8 cellular contexts compared by ENCODE assay signal in the genomic region with DNA sequence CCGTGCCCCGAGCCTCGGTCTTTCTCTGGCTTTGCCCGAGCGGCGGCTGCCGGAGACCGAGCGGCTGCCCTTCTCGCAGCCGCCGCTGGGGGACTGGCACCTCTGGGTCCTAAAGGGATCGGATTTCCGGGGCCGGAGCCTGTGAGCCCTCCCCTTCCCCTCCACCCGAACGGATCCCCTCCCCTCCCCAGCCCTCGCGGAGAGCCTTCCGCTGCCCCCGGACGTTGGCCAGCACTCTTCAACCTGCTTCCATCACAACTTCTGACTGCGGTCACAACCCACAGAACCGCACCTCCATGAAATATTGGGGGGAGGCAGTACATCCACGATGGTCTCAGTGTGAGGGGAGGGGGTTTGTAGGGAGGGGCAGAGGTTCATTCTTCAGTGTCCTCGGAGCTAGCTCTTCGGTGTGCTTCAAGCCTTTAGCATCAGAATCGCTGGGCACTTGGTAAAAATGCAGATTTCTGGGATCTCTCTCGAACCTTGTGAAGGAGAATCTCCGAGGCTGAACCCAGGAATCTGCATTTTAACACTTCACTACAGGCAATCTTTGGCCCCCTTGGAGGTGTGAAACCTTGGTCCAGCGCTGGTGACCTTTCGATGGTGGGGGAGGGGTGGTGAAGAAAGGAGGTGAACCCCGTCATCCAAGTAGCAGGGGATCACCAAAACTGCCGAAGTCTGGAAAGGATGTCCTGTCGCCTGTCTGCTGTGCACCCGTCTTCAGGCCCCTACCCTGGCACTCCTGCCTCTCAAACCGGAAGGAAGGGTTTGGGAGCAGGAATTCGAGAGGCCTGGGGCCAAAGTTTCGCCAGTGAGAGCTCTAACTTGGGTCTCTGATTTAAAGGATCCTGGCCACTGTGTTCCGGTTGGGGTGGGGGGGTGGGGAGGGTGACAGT. TPM values are rescaled to one million over a fixed set of nuclear protein-coding genes. Genes with fewer than 3 reads are reported as not detected.
DNase-seq lines count a peak whose midpoint lies in the region; ATAC-seq and TF ChIP-seq lines count a peak whose summit lies in the region.

No MANE protein-coding gene starts in this region.

- H3K9ac ChIP-seq in OCI-LY1 (ENCODE audit: low read length), result peak overlapping the region; percentile 93

- peak; percentile 41 for ATAC-seq in GM19328 (IDR thresholded peaks at IDR 0.05; ENCODE audit: unreplicated experiment)

- H4K20me1 ChIP-seq in OCI-LY1 (ENCODE audit: insufficient read depth, low read length), result no peaks in the 10 kb centered on the region

- H3K27me3 ChIP-seq in OCI-LY1 (ENCODE audit: insufficient read depth, low read length), result no peaks in the 10 kb centered on the region

- no peaks in the 10 kb centered on the region; the same call in 1 of the 2 replicates for H3F3A ChIP-seq in OCI-LY1 (ENCODE audit: insufficient read depth, low read length)

- peaks cover 35% of the 10 kb centered on the region for H3K4me1 ChIP-seq in OCI-LY1 (ENCODE audit: insufficient read depth, low read length, severe bottlenecking)

- no peaks in the 10 kb centered on the region for H3K36me3 ChIP-seq in OCI-LY1 (ENCODE audit: insufficient read depth, low read length)

- H3K27ac ChIP-seq in C4-2B, result peak overlapping the region; percentile 81
- H3K27ac ChIP-seq in OCI-LY1 (ENCODE audit: low read depth, low read length, poor library complexity, severe bottlenecking), result peak overlapping the region; percentile 58

- TF ChIP-seq CTCF in C4-2B (conservative IDR thresholded peaks at IDR 0.05) (peak; percentile 68), OCI-LY1 (IDR thresholded peaks at IDR 0.05; ENCODE audit: low read length) (peak; percentile 29; the same call in 1 of the 2 replicates), epithelial cell of proximal tubule (conservative IDR thresholded peaks at IDR 0.05; ENCODE audit: low read depth, low read length) (peak; percentile 55)

- H3K9me2 ChIP-seq in OCI-LY1 (ENCODE audit: low read depth, low read length), result no peaks in the 10 kb centered on the region

- H3K4me3 ChIP-seq in OCI-LY1 (ENCODE audit: low read depth, low read length, poor library complexity, severe bottlenecking), result peak overlapping the region; percentile 80
- H3K4me3 ChIP-seq in epithelial cell of proximal tubule (ENCODE audit: low read depth, low read length), result peak overlapping the region; percentile 82

- no peak overlapping the region for H2AFZ ChIP-seq in OCI-LY1 (ENCODE audit: low read length)

- DNase-seq in HUDEP-2 (lab: John Stamatoyannopoulos, UW; ENCODE audit: unreplicated experiment in 76 of 76) (peak in 71 of 76 experiments; percentile 38 to 89 (median 73)), activated T-cell treated with anti-CD3 and anti-CD28 coated beads for 48 hours (ENCODE audit: low read depth) (peak; percentile 87), epithelial cell of proximal tubule (ENCODE audit: low read depth) (no peak), mucosa of gallbladder (ENCODE audit: low spot score) (peak; percentile 91)
- DNase-seq in stimulated activated CD8-positive, alpha-beta memory T cell treated with anti-CD3 and anti-CD28 coated beads, Interleukin-4, amount 100 ng/mL, for 1 hour (ENCODE audit: low read depth in 2 of 2, low spot score in 1 of 2), result peak; percentile 66 to 74

- H3K9me3 ChIP-seq in OCI-LY1 (ENCODE audit: low read length), result no peaks in the 10 kb centered on the region

- H3K79me2 ChIP-seq in OCI-LY1 (ENCODE audit: insufficient read depth, low read length), result no peaks in the 10 kb centered on the region

- peak overlapping the region; percentile 97 for H3K4me2 ChIP-seq in OCI-LY1 (ENCODE audit: low read length)

RNA-seq across cellular contexts. Expression of a gene that starts 0.8 kb away (rescaled TPM):
- 32.9 and 33.8 TPM in 2 replicates for total RNA-seq in epithelial cell of proximal tubule
- 61.5 TPM for total RNA-seq in mucosa of gallbladder

RNA-seq across cellular contexts. Expression of a gene that starts 14.5 kb away (rescaled TPM):
- total RNA-seq in epithelial cell of proximal tubule, result 0.69 TPM in 1 of 2 replicates, not detected in the other
- 23.5 TPM for total RNA-seq in mucosa of gallbladder

RNA-seq across cellular contexts. Expression of a gene that starts 21.3 kb away (rescaled TPM):
- total RNA-seq in epithelial cell of proximal tubule, result 2.9 and 11.5 TPM in 2 replicates
- total RNA-seq in mucosa of gallbladder, result 8.8 TPM

RNA-seq across cellular contexts. Expression of a gene that starts 50.1 kb away (rescaled TPM):
- 13.9 and 105 TPM in 2 replicates for total RNA-seq in epithelial cell of proximal tubule
- total RNA-seq in mucosa of gallbladder, result 421 TPM

RNA-seq across cellular contexts. Expression of a gene that starts 56.1 kb away (rescaled TPM):
- 6.1 and 17.5 TPM in 2 replicates for total RNA-seq in epithelial cell of proximal tubule
- 64.7 TPM for total RNA-seq in mucosa of gallbladder

Comparison
In these comparisons a context has a peak if more than half of its experiments do, and no peak if none do; other contexts are left out.
1. RNA of a gene that starts 14.5 kb away (total RNA-seq): 23.5 TPM in mucosa of gallbladder (single experiment); 0.69 TPM in epithelial cell of proximal tubule; every median in the first group is over 10 times any median in the second.
2. Peak in every context shown above with its lines, with median percentiles within 50 percentile points of each other: CTCF ChIP-seq.